ENCODE assay signal across 8 cellular contexts in genomic region chr12:120584343-120585149, GRCh38. TPM values are rescaled to one million over a fixed set of nuclear protein-coding genes. Genes with fewer than 3 reads are reported as not detected.
A peak's percentile ranks its signal among the peaks of the same experiment; 100 is the strongest.
DNase-seq lines count a peak whose midpoint lies in the region; ATAC-seq and TF ChIP-seq lines count a peak whose summit lies in the region.

No MANE protein-coding gene starts in this region.

- peak overlapping the region; percentile 65 for H3K4me3 Mint-ChIP-seq in activated CD8-positive, alpha-beta T cell treated with anti-CD3 and anti-CD28 coated beads, Interleukin-2, amount 10 ng/mL, durations not matched to agents 7 days and 5 days
- no peak overlapping the region for H3K4me3 Mint-ChIP-seq in endothelial cell (ENCODE audit: unreplicated experiment)
- peak overlapping the region; percentile 98 for H3K4me3 Mint-ChIP-seq in stimulated activated effector memory CD8-positive, alpha-beta T cell treated with anti-CD3 and anti-CD28 coated beads, Interleukin-12 subunit alpha, Interleukin-12 subunit beta, amount 100 ng/mL, for 72 hours

- DNase-seq in GM10248 (ENCODE audit: extremely low spot score) (peak; percentile 64), NCI-H2227 treated with DMSO at 0.1 percent for 48 hours (lab: John Stamatoyannopoulos, UW) (peak; percentile 5), endothelial cell (ENCODE audit: low spot score) (peak; percentile 48)
- peak; percentile 57 for DNase-seq in activated CD8-positive, alpha-beta T cell treated with anti-CD3 and anti-CD28 coated beads, Interleukin-2, amount 10 ng/mL, durations not matched to agents 7 days and 5 days
- peak; percentile 39 to 70 for DNase-seq in stimulated activated effector memory CD8-positive, alpha-beta T cell treated with anti-CD3 and anti-CD28 coated beads, Interleukin-12 subunit alpha, Interleukin-12 subunit beta, amount 100 ng/mL, for 72 hours (ENCODE audit: low spot score in 2 of 2)

- H3K27me3 Mint-ChIP-seq in activated CD8-positive, alpha-beta T cell treated with anti-CD3 and anti-CD28 coated beads, Interleukin-2, amount 10 ng/mL, durations not matched to agents 7 days and 5 days (ENCODE audit: low read depth), result peaks cover 19% of the 10 kb centered on the region
- H3K27me3 Mint-ChIP-seq in endothelial cell (ENCODE audit: unreplicated experiment), result peaks cover 6% of the 10 kb centered on the region

- no peaks in the 10 kb centered on the region for H3K27me3 ChIP-seq in mucosa of rectum (ENCODE audit: control insufficient read depth in 2 of 2, insufficient read depth in 2 of 2, low read length in 2 of 2)

- TF ChIP-seq CTCF in GM10248 (IDR thresholded peaks at IDR 0.05; ENCODE audit: control extremely low read depth, extremely low read depth, low read depth, missing control alignments) (peak; percentile 32), endothelial cell (IDR thresholded peaks at IDR 0.05; ENCODE audit: unreplicated experiment) (no peak)

- peaks cover 36% of the 10 kb centered on the region for H3K4me1 Mint-ChIP-seq in activated CD8-positive, alpha-beta T cell treated with anti-CD3 and anti-CD28 coated beads, Interleukin-2, amount 10 ng/mL, durations not matched to agents 7 days and 5 days (ENCODE audit: low read depth)
- peaks cover 15% of the 10 kb centered on the region for H3K4me1 Mint-ChIP-seq in endothelial cell (ENCODE audit: unreplicated experiment)
- peaks cover 34% of the 10 kb centered on the region for H3K4me1 Mint-ChIP-seq in stimulated activated effector memory CD8-positive, alpha-beta T cell treated with anti-CD3 and anti-CD28 coated beads, Interleukin-12 subunit alpha, Interleukin-12 subunit beta, amount 100 ng/mL, for 72 hours

- no peaks in the 10 kb centered on the region for H3K9me3 Mint-ChIP-seq in activated CD8-positive, alpha-beta T cell treated with anti-CD3 and anti-CD28 coated beads, Interleukin-2, amount 10 ng/mL, durations not matched to agents 7 days and 5 days (ENCODE audit: insufficient read depth)
- H3K9me3 Mint-ChIP-seq in endothelial cell (ENCODE audit: unreplicated experiment), result no peaks in the 10 kb centered on the region
- H3K9me3 Mint-ChIP-seq in stimulated activated effector memory CD8-positive, alpha-beta T cell treated with anti-CD3 and anti-CD28 coated beads, Interleukin-12 subunit alpha, Interleukin-12 subunit beta, amount 100 ng/mL, for 72 hours, result no peaks in the 10 kb centered on the region

- peaks cover 16 to 22% of the 10 kb centered on the region in 2 donors for H3K4me1 ChIP-seq in mucosa of rectum (ENCODE audit: control insufficient read depth in 2 of 2, insufficient read depth in 2 of 2, low read length in 2 of 2)

- H3K27ac Mint-ChIP-seq in activated CD8-positive, alpha-beta T cell treated with anti-CD3 and anti-CD28 coated beads, Interleukin-2, amount 10 ng/mL, durations not matched to agents 7 days and 5 days, result no peak overlapping the region
- no peak overlapping the region for H3K27ac Mint-ChIP-seq in endothelial cell (ENCODE audit: unreplicated experiment)
- H3K27ac Mint-ChIP-seq in stimulated activated effector memory CD8-positive, alpha-beta T cell treated with anti-CD3 and anti-CD28 coated beads, Interleukin-12 subunit alpha, Interleukin-12 subunit beta, amount 100 ng/mL, for 72 hours, result no peak overlapping the region

- H3K36me3 Mint-ChIP-seq in activated CD8-positive, alpha-beta T cell treated with anti-CD3 and anti-CD28 coated beads, Interleukin-2, amount 10 ng/mL, durations not matched to agents 7 days and 5 days (ENCODE audit: low read depth), result peaks cover 9% of the 10 kb centered on the region
- H3K36me3 Mint-ChIP-seq in endothelial cell (ENCODE audit: low read depth, unreplicated experiment), result peaks cover 1% of the 10 kb centered on the region
- H3K36me3 Mint-ChIP-seq in stimulated activated effector memory CD8-positive, alpha-beta T cell treated with anti-CD3 and anti-CD28 coated beads, Interleukin-12 subunit alpha, Interleukin-12 subunit beta, amount 100 ng/mL, for 72 hours, result peaks cover 26% of the 10 kb centered on the region

- peaks cover 2% of the 10 kb centered on the region in 2 donors for H3K36me3 ChIP-seq in mucosa of rectum (ENCODE audit: control insufficient read depth in 2 of 2, insufficient read depth in 2 of 2, low read length in 2 of 2)

- POLR2A ChIA-PET in GM10248 (lab: Yijun Ruan, JAX), result no interaction called here
- POLR2A ChIA-PET in activated CD8-positive, alpha-beta T cell treated with anti-CD3 and anti-CD28 coated beads, Interleukin-2, amount 10 ng/mL, durations not matched to agents 7 days and 5 days (lab: Charles Lee), result no interaction called here

- CTCF ChIA-PET in GM10248 (lab: Yijun Ruan, JAX), result interaction anchor here (0.9 to 5.9 kb wide), 10 partner anchors 14 to 512 kb away, joined by 3 to 48 read pairs (median 8); no protein-coding TSS in a partner anchor
- CTCF ChIA-PET in activated CD8-positive, alpha-beta T cell treated with anti-CD3 and anti-CD28 coated beads, Interleukin-2, amount 10 ng/mL, durations not matched to agents 7 days and 5 days (lab: Charles Lee), result interaction anchor here (1.0 to 6.2 kb wide), 10 partner anchors 13 to 421 kb away, joined by 3 to 121 read pairs (median 6); partner anchors contain the start of gene COQ5

- H3K9me3 ChIP-seq in mucosa of rectum (ENCODE audit: control insufficient read depth in 2 of 2, low read length in 2 of 2), result no peaks in the 10 kb centered on the region

- ATAC-seq in activated CD8-positive, alpha-beta T cell treated with anti-CD3 and anti-CD28 coated beads, Interleukin-2, amount 10 ng/mL, durations not matched to agents 7 days and 5 days, result peak; percentile 18
- peak; percentile 2 for ATAC-seq in stimulated activated effector memory CD8-positive, alpha-beta T cell treated with anti-CD3 and anti-CD28 coated beads, Interleukin-12 subunit alpha, Interleukin-12 subunit beta, amount 100 ng/mL, for 72 hours
- no peak for ATAC-seq in HG02938 (IDR thresholded peaks at IDR 0.05; ENCODE audit: unreplicated experiment)
- ATAC-seq in GM18868 (IDR thresholded peaks at IDR 0.05; ENCODE audit: unreplicated experiment), result no peak

- peak overlapping the region; percentile 54 to 56 for H3K4me3 ChIP-seq in mucosa of rectum (ENCODE audit: low read length in 2 of 2)

- peak overlapping the region in 1 of 2 donors; percentile 21 for H3K27ac ChIP-seq in mucosa of rectum (ENCODE audit: low read depth in 2 of 2, low read length in 2 of 2)

- H3K9ac ChIP-seq in mucosa of rectum (ENCODE audit: low read depth in 1 of 2, low read length in 2 of 2), result peak overlapping the region; percentile 32 to 55

RNA-seq across cellular contexts. Expression of gene POP5, which starts 3.3 kb away (rescaled TPM):
- total RNA-seq in activated CD8-positive, alpha-beta T cell treated with anti-CD3 and anti-CD28 coated beads, Interleukin-2, amount 10 ng/mL, durations not matched to agents 7 days and 5 days, result 10 to 100 TPM; 63.3 to 64.0 TPM
- 17.8 TPM for total RNA-seq in endothelial cell (ENCODE audit: unreplicated experiment)

RNA-seq across cellular contexts. Expression of gene RNF10, which starts 50.4 kb away (rescaled TPM):
- total RNA-seq in activated CD8-positive, alpha-beta T cell treated with anti-CD3 and anti-CD28 coated beads, Interleukin-2, amount 10 ng/mL, durations not matched to agents 7 days and 5 days, result 100 to 1,000 TPM; 192 to 204 TPM
- total RNA-seq in endothelial cell (ENCODE audit: unreplicated experiment), result 157 TPM

RNA-seq across cellular contexts. Expression of gene COQ5, which starts 55.6 kb away (rescaled TPM):
- total RNA-seq in activated CD8-positive, alpha-beta T cell treated with anti-CD3 and anti-CD28 coated beads, Interleukin-2, amount 10 ng/mL, durations not matched to agents 7 days and 5 days, result 10 to 100 TPM; 28.6 to 30.6 TPM
- 27.2 TPM for total RNA-seq in endothelial cell (ENCODE audit: unreplicated experiment)

RNA-seq across cellular contexts. Expression of gene CABP1, which starts 55.9 kb away (rescaled TPM):
- under 1 TPM in 1 of 2 experiments, not detected in 1; 0.34 TPM for total RNA-seq in activated CD8-positive, alpha-beta T cell treated with anti-CD3 and anti-CD28 coated beads, Interleukin-2, amount 10 ng/mL, durations not matched to agents 7 days and 5 days
- not detected for total RNA-seq in endothelial cell (ENCODE audit: unreplicated experiment)

Comparison
In these comparisons a context has a peak if more than half of its experiments do, and no peak if none do; other contexts are left out.
1. DNase-seq: peak in every context shown above with its lines; median percentile 64 in GM10248; 57 in activated CD8-positive, alpha-beta T cell treated with anti-CD3 and anti-CD28 coated beads, Interleukin-2, amount 10 ng/mL, durations not matched to agents 7 days and 5 days; 54 in stimulated activated effector memory CD8-positive, alpha-beta T cell treated with anti-CD3 and anti-CD28 coated beads, Interleukin-12 subunit alpha, Interleukin-12 subunit beta, amount 100 ng/mL, for 72 hours; 48 in endothelial cell; 5 in NCI-H2227 treated with DMSO at 0.1 percent for 48 hours.
2. ATAC-seq: peak in activated CD8-positive, alpha-beta T cell treated with anti-CD3 and anti-CD28 coated beads, Interleukin-2, amount 10 ng/mL, durations not matched to agents 7 days and 5 days (single experiment) and stimulated activated effector memory CD8-positive, alpha-beta T cell treated with anti-CD3 and anti-CD28 coated beads, Interleukin-12 subunit alpha, Interleukin-12 subunit beta, amount 100 ng/mL, for 72 hours (single experiment); none in HG02938 (single experiment) and GM18868 (single experiment).